13 cellular contexts compared by ENCODE assay signal in the genomic region with DNA sequence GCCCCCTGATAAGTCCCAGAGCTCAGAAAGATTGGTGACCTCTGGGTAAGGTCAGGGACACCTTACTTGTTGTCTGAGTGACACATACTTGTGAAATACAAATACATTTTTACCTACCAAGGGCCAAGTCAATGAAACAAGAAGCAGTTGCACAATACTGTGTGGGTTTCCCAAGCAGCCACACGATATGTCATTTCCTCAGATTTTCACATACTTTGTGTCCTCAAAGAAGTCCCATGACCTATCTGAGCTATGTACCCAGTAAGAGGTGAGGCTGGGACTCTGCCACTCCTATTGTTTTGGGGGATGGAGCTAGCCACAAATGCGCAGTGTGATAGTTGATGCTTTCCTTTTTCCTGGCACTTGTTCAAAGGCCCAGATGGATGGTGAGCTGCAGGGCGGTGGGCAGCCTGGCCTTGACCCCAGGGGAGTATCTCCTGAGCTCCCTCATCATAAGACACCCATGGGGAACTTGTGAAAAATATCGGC. TPM values are rescaled to one million over a fixed set of nuclear protein-coding genes. Genes with fewer than 3 reads are reported as not detected.
DNase-seq lines count a peak whose midpoint lies in the region; ATAC-seq and TF ChIP-seq lines count a peak whose summit lies in the region.
"Had no signal": no experiment of that assay in that cellular context is flagged by ENCODE, and none has a peak within 500 bp of the region (broad histone marks: within the 10 kb centered on the region; RNA-seq: fewer than 3 reads in every experiment).

No MANE protein-coding gene starts in this region.

- H3K27ac ChIP-seq in upper lobe of left lung, result peak overlapping the region; percentile 53 to 78 (median 71)
- H3K27ac ChIP-seq in neuronal stem cell (replicated peaks; ENCODE audit: low read length), result no peak overlapping the region
- H3K27ac ChIP-seq: heart left ventricle, skin epidermis, VCaP had no signal

- ATAC-seq in upper lobe of left lung (ENCODE audit: low FRiP score in 2 of 2), result peak; percentile 12 to 84
- ATAC-seq in HG03460 (IDR thresholded peaks at IDR 0.05; ENCODE audit: unreplicated experiment), result no peak
- no peak for ATAC-seq in HG03280 (IDR thresholded peaks at IDR 0.05; ENCODE audit: unreplicated experiment)
- ATAC-seq: heart left ventricle had no signal

- DNase-seq in activated effector memory CD4-positive, alpha-beta T cell treated with anti-CD3 and anti-CD28 coated beads, Interleukin-2, amount 50 U/mL, for 16 hours, result peak; percentile 24
- DNase-seq in activated effector memory CD4-positive, alpha-beta T cell treated with Interleukin-2 at 50 U/mL for 16 hours, result no peak
- DNase-seq in SIG-M5 treated with dmso at 0.1 percent for 504 hours (lab: John Stamatoyannopoulos, UW; ENCODE audit: unreplicated experiment) (peak; percentile 93), glomerular visceral epithelial cell (ENCODE audit: extremely low spot score) (peak; percentile 21), upper lobe of left lung (peak in 1 of 2 donors; percentile 81), neuronal stem cell (ENCODE audit: low spot score) (no peak)
- DNase-seq: heart left ventricle, NCI-H1694 had no signal

- H3K23ac ChIP-seq in neuronal stem cell (ENCODE audit: low read depth, low read length, poor library complexity), result no peak overlapping the region

- no peak overlapping the region for H3K9ac ChIP-seq in neuronal stem cell (ENCODE audit: low read depth, low read length, poor library complexity)

- no peaks in the 10 kb centered on the region for H3K9me3 ChIP-seq in upper lobe of left lung
- H3K9me3 ChIP-seq in neuronal stem cell (replicated peaks in 1 of 2; ENCODE audit: control insufficient read depth in 2 of 2, insufficient read depth in 1 of 2, low read depth in 1 of 2, low read length in 2 of 2), result no peaks in the 10 kb centered on the region
- H3K9me3 ChIP-seq: HAP-1, heart left ventricle had no signal

- peak in 3 of 4 donors; percentile 71 to 97 (median 80) for TF ChIP-seq EP300 in upper lobe of left lung (IDR thresholded peaks at IDR 0.05)

- no peak overlapping the region for H3K4me3 ChIP-seq in upper lobe of left lung
- H3K4me3 ChIP-seq in neuronal stem cell (ENCODE audit: low read length in 2 of 2), result no peak overlapping the region
- H3K4me3 ChIP-seq: HAP-1, heart left ventricle, skin epidermis had no signal

- H2AK5ac ChIP-seq in neuronal stem cell (ENCODE audit: low read depth, low read length), result no peak overlapping the region

- no peaks in the 10 kb centered on the region for H3K36me3 ChIP-seq in upper lobe of left lung
- H3K36me3 ChIP-seq in neuronal stem cell (replicated peaks in 1 of 2; ENCODE audit: control insufficient read depth in 2 of 2, insufficient read depth in 2 of 2, low read length in 2 of 2), result no peaks in the 10 kb centered on the region
- H3K36me3 ChIP-seq: HAP-1, heart left ventricle had no signal

- H3K27me3 ChIP-seq in upper lobe of left lung (no peaks in the 10 kb centered on the region), neuronal stem cell (ENCODE audit: control insufficient read depth in 3 of 3, insufficient read depth in 3 of 3, low read depth in 1 of 3, low read length in 3 of 3) (no peaks in the 10 kb centered on the region)
- H3K27me3 ChIP-seq: heart left ventricle had no signal

- no peak overlapping the region for H2BK5ac ChIP-seq in neuronal stem cell (ENCODE audit: low read length)

- H3K18ac ChIP-seq in neuronal stem cell (ENCODE audit: low read length), result no peak overlapping the region

- peaks cover 1% of the 10 kb centered on the region for H3K79me1 ChIP-seq in neuronal stem cell (ENCODE audit: low read depth, low read length)

- no peak for TF ChIP-seq CTCF in upper lobe of left lung (IDR thresholded peaks at IDR 0.05)

- H2BK12ac ChIP-seq in neuronal stem cell (ENCODE audit: low read length), result no peak overlapping the region

- H4K91ac ChIP-seq in neuronal stem cell (ENCODE audit: low read depth, low read length, poor library complexity), result no peak overlapping the region

- H2BK15ac ChIP-seq in neuronal stem cell (ENCODE audit: low read length), result no peak overlapping the region

- H3K4me1 ChIP-seq in upper lobe of left lung (peaks cover 4 to 30% (median 22%) of the 10 kb centered on the region in 4 donors), neuronal stem cell (ENCODE audit: control insufficient read depth in 2 of 2, insufficient read depth in 1 of 2, low read depth in 1 of 2, low read length in 2 of 2) (peaks cover 4 to 8% of the 10 kb centered on the region in 2 donors)

- no peak overlapping the region for H3K14ac ChIP-seq in neuronal stem cell (ENCODE audit: low read length)

- TF ChIP-seq POLR2A in upper lobe of left lung (IDR thresholded peaks at IDR 0.05), result no peak

- 47 to 68% methylated on average over 4 of the region's 4 CpGs for WGBS in upper lobe of left lung, 2 donors
- no CpG with 5 or more reads among the region's 4 CpGs for WGBS in neuronal stem cell (ENCODE audit: extremely low coverage in 2 of 2, insufficient read length in 2 of 2, insufficient replicate concordance in 1 of 2), 2 donors

- H2BK120ac ChIP-seq in neuronal stem cell (ENCODE audit: low read depth, low read length), result no peak overlapping the region

- no peak overlapping the region for H2AFZ ChIP-seq in neuronal stem cell (ENCODE audit: low read length)

- H3K4me2 ChIP-seq in neuronal stem cell (ENCODE audit: insufficient read depth, low read length, poor library complexity, severe bottlenecking), result no peak overlapping the region

- H3K4ac ChIP-seq in neuronal stem cell (ENCODE audit: low read length), result no peak overlapping the region

- H4K8ac ChIP-seq in neuronal stem cell (ENCODE audit: low read depth, low read length), result no peak overlapping the region

RNA-seq across cellular contexts. Expression of a gene that starts 4.8 kb away (rescaled TPM):
- total RNA-seq in upper lobe of left lung, result 10 to 100 TPM; 19.4 to 51.4 (median 31.9) TPM
- 16.4 TPM for polyA plus RNA-seq in neuronal stem cell (2013, experiment 1 of 2)
- polyA plus RNA-seq in neuronal stem cell (2013, experiment 2 of 2), result 16.6 TPM

Comparison
In these comparisons a context has a peak if more than half of its experiments do, and no peak if none do; other contexts are left out.
1. DNase-seq: peak in activated effector memory CD4-positive, alpha-beta T cell treated with anti-CD3 and anti-CD28 coated beads, Interleukin-2, amount 50 U/mL, for 16 hours (single experiment), SIG-M5 treated with dmso at 0.1 percent for 504 hours (single experiment) and glomerular visceral epithelial cell (single experiment); none in activated effector memory CD4-positive, alpha-beta T cell treated with Interleukin-2 at 50 U/mL for 16 hours (single experiment) and neuronal stem cell (single experiment).
2. ATAC-seq: peak in upper lobe of left lung (2 of 2); none in HG03460 (single experiment) and HG03280 (single experiment).